ENCODE assay signal across 1 cellular context in genomic region chr16:19110537-19111391, GRCh38.
A peak's percentile ranks its signal among the peaks of the same experiment; 100 is the strongest.
TF ChIP-seq lines count a peak whose summit lies in the region.

No MANE protein-coding gene starts in this region.

TF ChIP-seq in HepG2, 621 proteins besides CTCF, POLR2A, EP300 and RAD21 (continued from another document and continues in another):
- TF ChIP-seq ZFP91 (CRISPR knock-in tag; IDR thresholded peaks at IDR 0.05; ENCODE audit: borderline replicate concordance) (peak; percentile 98), ZNF496 (CRISPR knock-in tag; IDR thresholded peaks at IDR 0.05; ENCODE audit: insufficient replicate concordance) (no peak), PAWR (CRISPR knock-in tag; IDR thresholded peaks at IDR 0.05; ENCODE audit: borderline replicate concordance) (no peak), TAF15 (IDR thresholded peaks at IDR 0.05; ENCODE audit: low read depth, low read length, poor library complexity, severe bottlenecking) (no peak), PAF1 (CRISPR knock-in tag; IDR thresholded peaks at IDR 0.05) (no peak), NR0B2 (CRISPR knock-in tag; IDR thresholded peaks at IDR 0.05) (no peak), CSRNP1 (CRISPR knock-in tag; IDR thresholded peaks at IDR 0.05) (no peak), NKX3-1 (CRISPR knock-in tag; IDR thresholded peaks at IDR 0.05) (no peak), SNAPC4 (CRISPR knock-in tag; IDR thresholded peaks at IDR 0.05) (no peak), PRDM4 (CRISPR knock-in tag; IDR thresholded peaks at IDR 0.05; ENCODE audit: borderline replicate concordance) (no peak), SNAI1 (CRISPR knock-in tag; IDR thresholded peaks at IDR 0.05; ENCODE audit: borderline replicate concordance) (no peak), HNRNPLL (IDR thresholded peaks at IDR 0.05; ENCODE audit: low read depth, low read length, poor library complexity, severe bottlenecking) (no peak), ZEB1 (IDR thresholded peaks at IDR 0.05; ENCODE audit: insufficient replicate concordance, low read depth) (no peak), ARNT (IDR thresholded peaks at IDR 0.05) (no peak), ZFP1 (CRISPR knock-in tag; IDR thresholded peaks at IDR 0.05) (no peak), MAFF (IDR thresholded peaks at IDR 0.05; ENCODE audit: low read depth, low read length) (no peak), ZNF704 (CRISPR knock-in tag; IDR thresholded peaks at IDR 0.05; ENCODE audit: borderline replicate concordance) (0 out of 2 replicates have a peak, but pooled peaks have one; percentile 26), ZNF3 (CRISPR knock-in tag; IDR thresholded peaks at IDR 0.05) (no peak), EEA1 (CRISPR knock-in tag; IDR thresholded peaks at IDR 0.05; ENCODE audit: borderline replicate concordance) (no peak), HDAC1 (CRISPR knock-in tag; IDR thresholded peaks at IDR 0.05) (no peak), NR2F2 (IDR thresholded peaks at IDR 0.05; ENCODE audit: borderline replicate concordance, low read depth) (peak; percentile 78), TOPORS (CRISPR knock-in tag; IDR thresholded peaks at IDR 0.05) (no peak), ZBTB39 (CRISPR knock-in tag; IDR thresholded peaks at IDR 0.05) (no peak), NCOA1 (CRISPR knock-in tag; IDR thresholded peaks at IDR 0.05) (no peak), ELF1 (CRISPR knock-in tag; IDR thresholded peaks at IDR 0.05) (no peak), KMT2A (CRISPR knock-in tag; IDR thresholded peaks at IDR 0.05) (no peak), ZNF674 (CRISPR knock-in tag; IDR thresholded peaks at IDR 0.05; ENCODE audit: low read depth) (no peak), DDIT3 (CRISPR knock-in tag; IDR thresholded peaks at IDR 0.05) (no peak), AKAP8 (CRISPR knock-in tag; IDR thresholded peaks at IDR 0.05) (no peak), ZNF501 (CRISPR knock-in tag; IDR thresholded peaks at IDR 0.05) (no peak), BORCS8-MEF2B (CRISPR knock-in tag; IDR thresholded peaks at IDR 0.05) (no peak), REPIN1 (CRISPR knock-in tag; IDR thresholded peaks at IDR 0.05; ENCODE audit: borderline replicate concordance, low read depth) (no peak), SNRNP70 (IDR thresholded peaks at IDR 0.05; ENCODE audit: low read depth, low read length) (no peak), MEF2D (CRISPR knock-in tag; IDR thresholded peaks at IDR 0.05) (0 out of 2 replicates have a peak, but pooled peaks have one; percentile 15)
- TF ChIP-seq, protein P1, sequence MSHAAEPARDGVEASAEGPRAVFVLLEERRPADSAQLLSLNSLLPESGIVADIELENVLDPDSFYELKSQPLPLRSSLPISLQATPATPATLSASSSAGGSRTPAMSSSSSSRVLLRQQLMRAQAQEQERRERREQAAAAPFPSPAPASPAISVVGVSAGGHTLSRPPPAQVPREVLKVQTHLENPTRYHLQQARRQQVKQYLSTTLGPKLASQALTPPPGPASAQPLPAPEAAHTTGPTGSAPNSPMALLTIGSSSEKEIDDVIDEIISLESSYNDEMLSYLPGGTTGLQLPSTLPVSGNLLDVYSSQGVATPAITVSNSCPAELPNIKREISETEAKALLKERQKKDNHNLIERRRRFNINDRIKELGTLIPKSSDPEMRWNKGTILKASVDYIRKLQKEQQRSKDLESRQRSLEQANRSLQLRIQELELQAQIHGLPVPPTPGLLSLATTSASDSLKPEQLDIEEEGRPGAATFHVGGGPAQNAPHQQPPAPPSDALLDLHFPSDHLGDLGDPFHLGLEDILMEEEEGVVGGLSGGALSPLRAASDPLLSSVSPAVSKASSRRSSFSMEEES (CRISPR knock-in tag; IDR thresholded peaks at IDR 0.05) = no peak
- TF ChIP-seq, protein P2, sequence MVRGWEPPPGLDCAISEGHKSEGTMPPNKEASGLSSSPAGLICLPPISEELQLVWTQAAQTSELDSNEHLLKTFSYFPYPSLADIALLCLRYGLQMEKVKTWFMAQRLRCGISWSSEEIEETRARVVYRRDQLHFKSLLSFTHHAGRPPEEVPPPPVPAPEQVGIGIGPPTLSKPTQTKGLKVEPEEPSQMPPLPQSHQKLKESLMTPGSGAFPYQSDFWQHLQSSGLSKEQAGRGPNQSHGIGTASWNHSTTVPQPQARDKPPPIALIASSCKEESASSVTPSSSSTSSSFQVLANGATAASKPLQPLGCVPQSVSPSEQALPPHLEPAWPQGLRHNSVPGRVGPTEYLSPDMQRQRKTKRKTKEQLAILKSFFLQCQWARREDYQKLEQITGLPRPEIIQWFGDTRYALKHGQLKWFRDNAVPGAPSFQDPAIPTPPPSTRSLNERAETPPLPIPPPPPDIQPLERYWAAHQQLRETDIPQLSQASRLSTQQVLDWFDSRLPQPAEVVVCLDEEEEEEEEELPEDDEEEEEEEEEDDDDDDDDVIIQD (CRISPR knock-in tag; IDR thresholded peaks at IDR 0.05; ENCODE audit: low read depth) = 0 out of 2 replicates have a peak, but pooled peaks have one; percentile 12
- TF ChIP-seq, protein P3, sequence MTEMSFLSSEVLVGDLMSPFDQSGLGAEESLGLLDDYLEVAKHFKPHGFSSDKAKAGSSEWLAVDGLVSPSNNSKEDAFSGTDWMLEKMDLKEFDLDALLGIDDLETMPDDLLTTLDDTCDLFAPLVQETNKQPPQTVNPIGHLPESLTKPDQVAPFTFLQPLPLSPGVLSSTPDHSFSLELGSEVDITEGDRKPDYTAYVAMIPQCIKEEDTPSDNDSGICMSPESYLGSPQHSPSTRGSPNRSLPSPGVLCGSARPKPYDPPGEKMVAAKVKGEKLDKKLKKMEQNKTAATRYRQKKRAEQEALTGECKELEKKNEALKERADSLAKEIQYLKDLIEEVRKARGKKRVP (CRISPR knock-in tag; IDR thresholded peaks at IDR 0.05) = 0 out of 4 replicates have a peak, but pooled peaks of 1 of the 2 experiments have one; percentile 24
